ENCODE assay signal across 1 cellular context in the genomic region with DNA sequence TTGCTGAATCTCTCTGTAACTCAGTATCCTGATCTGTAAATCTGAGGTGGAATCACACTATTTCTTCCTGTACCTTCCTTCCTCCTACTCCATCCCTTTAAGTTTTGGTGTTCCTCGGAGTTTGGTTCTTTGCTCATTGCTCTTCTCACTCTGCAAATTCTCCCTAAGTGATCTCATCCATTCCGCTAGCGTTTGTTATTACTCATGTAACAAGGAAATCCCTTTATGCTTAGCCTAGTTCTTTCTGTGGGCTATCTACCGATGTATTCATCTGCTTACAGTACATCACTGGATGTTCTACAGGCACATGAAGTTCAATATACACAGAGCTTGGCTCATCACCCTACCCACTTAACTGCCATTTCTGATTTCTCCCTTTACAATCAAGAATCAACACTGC.
TF ChIP-seq lines count a peak whose summit lies in the region.

No MANE protein-coding gene starts in this region.

TF ChIP-seq in HepG2, 621 proteins besides CTCF, POLR2A, EP300 and RAD21:
- TF ChIP-seq CBX1 (IDR thresholded peaks at IDR 0.05; ENCODE audit: low read depth) (no peak), RORA (CRISPR knock-in tag; IDR thresholded peaks at IDR 0.05) (no peak), KLF15 (CRISPR knock-in tag; IDR thresholded peaks at IDR 0.05; ENCODE audit: borderline replicate concordance) (no peak), KAT2B (IDR thresholded peaks at IDR 0.05; ENCODE audit: borderline replicate concordance, low read depth, low read length) (no peak), ZNF652 (CRISPR knock-in tag; IDR thresholded peaks at IDR 0.05; ENCODE audit: borderline replicate concordance, low read depth) (no peak), ZEB1 (IDR thresholded peaks at IDR 0.05; ENCODE audit: insufficient replicate concordance, low read depth) (no peak)
- TF ChIP-seq, protein P1, sequence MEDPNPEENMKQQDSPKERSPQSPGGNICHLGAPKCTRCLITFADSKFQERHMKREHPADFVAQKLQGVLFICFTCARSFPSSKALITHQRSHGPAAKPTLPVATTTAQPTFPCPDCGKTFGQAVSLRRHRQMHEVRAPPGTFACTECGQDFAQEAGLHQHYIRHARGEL (CRISPR knock-in tag; IDR thresholded peaks at IDR 0.05): no peak
TF ChIP-seq in HepG2: peak in this region for 0.
